1 cellular context compared by ENCODE assay signal in genomic region chr1:43991476-43992231, GRCh38.
A peak's percentile ranks its signal among the peaks of the same experiment; 100 is the strongest.
TF ChIP-seq lines count a peak whose summit lies in the region.

Gene CCDC24, plus strand, starts transcription at chr1:43991599. Its CDS starts 280 bp downstream, at chr1:43991879.

TF ChIP-seq in K562, 482 proteins besides CTCF, POLR2A, EP300 and RAD21 (continued from another document and continues in another):
- TF ChIP-seq ZNF398 (CRISPR knock-in tag; IDR thresholded peaks at IDR 0.05) (no peak), MEF2D (tag; conservative IDR thresholded peaks at IDR 0.05; ENCODE audit: low read depth) (no peak), PHB2 (IDR thresholded peaks at IDR 0.05; ENCODE audit: low read depth) (no peak), HDAC3 (IDR thresholded peaks at IDR 0.05; ENCODE audit: borderline replicate concordance, partially characterized antibody) (no peak), SIX5 (IDR thresholded peaks at IDR 0.05; ENCODE audit: borderline replicate concordance in 1 of 2, insufficient read depth in 1 of 2, low read depth in 1 of 2, low read length in 2 of 2) (no peak), MYNN (IDR thresholded peaks at IDR 0.05) (peak; percentile 81), MYNN (CRISPR knock-in tag; IDR thresholded peaks at IDR 0.05) (no peak), PHB (CRISPR knock-in tag; IDR thresholded peaks at IDR 0.05) (peak; percentile 10; the same call in 1 of the 2 replicates), ZNF696 (CRISPR knock-in tag; conservative IDR thresholded peaks at IDR 0.05) (no peak), FOXK2 (conservative IDR thresholded peaks at IDR 0.05 in 1 of 2, IDR thresholded peaks at IDR 0.05 in 1 of 2; ENCODE audit: low read depth in 2 of 2) (0 out of 4 replicates have a peak, but pooled peaks of 1 of the 2 experiments have one; percentile 50), JUNB (CRISPR knock-in tag; conservative IDR thresholded peaks at IDR 0.05) (no peak), ARID3B (CRISPR knock-in tag; IDR thresholded peaks at IDR 0.05; ENCODE audit: borderline replicate concordance) (0 out of 2 replicates have a peak, but pooled peaks have one; percentile 47), NBN (IDR thresholded peaks at IDR 0.05; ENCODE audit: low read depth) (no peak), SLC30A9 (CRISPR knock-in tag; IDR thresholded peaks at IDR 0.05) (no peak), MITF (IDR thresholded peaks at IDR 0.05) (no peak), ZNF449 (CRISPR knock-in tag; IDR thresholded peaks at IDR 0.05) (no peak), ZNF280A (IDR thresholded peaks at IDR 0.05; ENCODE audit: low read depth, partially characterized antibody) (no peak), E2F3 (CRISPR knock-in tag; IDR thresholded peaks at IDR 0.05) (no peak), ZNF445 (CRISPR knock-in tag; IDR thresholded peaks at IDR 0.05; ENCODE audit: low read depth) (no peak), YBX1 (IDR thresholded peaks at IDR 0.05) (no peak), TCF15 (CRISPR knock-in tag; IDR thresholded peaks at IDR 0.05) (no peak), IRF2 (CRISPR knock-in tag; IDR thresholded peaks at IDR 0.05) (no peak), ZNF354B (CRISPR knock-in tag; IDR thresholded peaks at IDR 0.05) (no peak), HLTF (IDR thresholded peaks at IDR 0.05) (0 out of 2 replicates have a peak, but pooled peaks have one; percentile 69), ZNF316 (IDR thresholded peaks at IDR 0.05) (no peak), IRF1 (CRISPR knock-in tag; IDR thresholded peaks at IDR 0.05; ENCODE audit: borderline replicate concordance) (no peak), NRF1 (conservative IDR thresholded peaks at IDR 0.05 in 1 of 2, IDR thresholded peaks at IDR 0.05 in 1 of 2) (peak in 1 of 2 experiments; percentile 42; a peak in 3 of 4 replicates), CEBPZ (IDR thresholded peaks at IDR 0.05; ENCODE audit: borderline replicate concordance, low read depth, low read length) (no peak), CHAMP1 (IDR thresholded peaks at IDR 0.05) (no peak), FOS (IDR thresholded peaks at IDR 0.05; ENCODE audit: extremely low read depth, insufficient read length) (no peak), ZNF444 (CRISPR knock-in tag; IDR thresholded peaks at IDR 0.05) (no peak), RAD51 (IDR thresholded peaks at IDR 0.05; ENCODE audit: borderline replicate concordance, low read depth) (no peak), SIN3A (IDR thresholded peaks at IDR 0.05; ENCODE audit: borderline replicate concordance in 2 of 2, control insufficient read depth in 1 of 2, low read depth in 2 of 2, low read length in 2 of 2) (peak; percentile 89 to 91; a peak in 2 of 4 replicates), TCF7 (IDR thresholded peaks at IDR 0.05; ENCODE audit: borderline replicate concordance) (no peak), ASH1L (IDR thresholded peaks at IDR 0.05; ENCODE audit: borderline replicate concordance, low read depth, partially characterized antibody) (no peak), NR0B1 (IDR thresholded peaks at IDR 0.05; ENCODE audit: partially characterized antibody) (no peak), PHTF2 (CRISPR knock-in tag; IDR thresholded peaks at IDR 0.05) (no peak), ETV6 (IDR thresholded peaks at IDR 0.05; ENCODE audit: borderline replicate concordance in 1 of 2, low read depth in 2 of 2, low read length in 1 of 2) (no peak), ETV6 (CRISPR knock-in tag; IDR thresholded peaks at IDR 0.05; ENCODE audit: borderline replicate concordance) (peak; percentile 56; the same call in 1 of the 2 replicates), ZNF699 (CRISPR knock-in tag; IDR thresholded peaks at IDR 0.05; ENCODE audit: insufficient replicate concordance) (no peak), CTCFL (IDR thresholded peaks at IDR 0.05; ENCODE audit: borderline replicate concordance, insufficient read depth, low read depth, low read length, poor library complexity, severe bottlenecking) (no peak), GTF2E2 (tag; IDR thresholded peaks at IDR 0.05) (no peak), CHD4 (IDR thresholded peaks at IDR 0.05; ENCODE audit: insufficient read depth, insufficient replicate concordance, low read depth, low read length, poor library complexity, severe bottlenecking) (no peak)
